8 cellular contexts compared by ENCODE assay signal in genomic region chr12:113221181-113221996, GRCh38. TPM values are rescaled to one million over a fixed set of nuclear protein-coding genes. Genes with fewer than 3 reads are reported as not detected.
DNase-seq lines count a peak whose midpoint lies in the region; ATAC-seq and TF ChIP-seq lines count a peak whose summit lies in the region.

Gene TPCN1 (plus strand): TSS chr12:113221464. CDS start chr12:113226853, 5,389 bp downstream.

- peaks cover 28% of the 10 kb centered on the region for H3F3A ChIP-seq in PC-9 (ENCODE audit: insufficient read depth, low read depth)

- H3K9me3 ChIP-seq in PC-9 (ENCODE audit: insufficient read depth, low read depth) (no peaks in the 10 kb centered on the region), mucosa of stomach (ENCODE audit: control insufficient read depth, low read length) (no peaks in the 10 kb centered on the region)

- peak; percentile 87 for ATAC-seq in GM21619 (IDR thresholded peaks at IDR 0.05; ENCODE audit: unreplicated experiment)

- H3K9ac ChIP-seq in mucosa of stomach (ENCODE audit: low read length): peak within 1 kb of the TSS; percentile 94

- H3K4me1 ChIP-seq in PC-9 (replicated peaks; ENCODE audit: insufficient read depth) (peaks cover 44% of the 10 kb centered on the region), mucosa of stomach (ENCODE audit: control insufficient read depth, insufficient read depth, low read length) (peaks cover 24% of the 10 kb centered on the region)

- TF ChIP-seq CTCF in PC-9 (conservative IDR thresholded peaks at IDR 0.05): no peak

- peak; percentile 99 for DNase-seq in DMS114 treated with DMSO at 0.1 percent for 48 hours (lab: John Stamatoyannopoulos, UW; ENCODE audit: unreplicated experiment)
- DNase-seq in Jurkat, Clone E6-1 (ENCODE audit: low read depth, low spot score): peak; percentile 100
- peak; percentile 99 to 100 for DNase-seq in PC-9
- DNase-seq in activated T-cell treated with anti-CD3 and anti-CD28 coated beads, Interleukin-2, amount 50 U/mL, for 1 hour: peak; percentile 97
- peak; percentile 100 for DNase-seq in erythroblast (lab: John Stamatoyannopoulos, UW)
- DNase-seq in stimulated activated CD8-positive, alpha-beta memory T cell treated with anti-CD3 and anti-CD28 coated beads, Interleukin-7, amount 100 ng/mL, for 1 hour (ENCODE audit: low read depth in 2 of 2): peak; percentile 96

- H4K20me1 ChIP-seq in PC-9 (ENCODE audit: insufficient read depth): no peaks in the 10 kb centered on the region

- H3K27me3 ChIP-seq in PC-9 (ENCODE audit: insufficient read depth, low read depth) (no peaks in the 10 kb centered on the region), mucosa of stomach (ENCODE audit: control insufficient read depth, insufficient read depth, low read length) (no peaks in the 10 kb centered on the region)

- POLR2A ChIA-PET in PC-9 (lab: Charles Lee; ENCODE audit: unreplicated experiment): interaction anchor here (0.6 to 0.8 kb wide), 8 partner anchors 20 to 571 kb away, joined by 3 to 18 read pairs (median 6); partner anchors contain the start of genes PLBD2 and RITA1

- TF ChIP-seq POLR2A in erythroblast (IDR thresholded peaks at IDR 0.05; ENCODE audit: low read length): peak; percentile 92

- H3K9me2 ChIP-seq in PC-9 (ENCODE audit: insufficient read depth): no peaks in the 10 kb centered on the region

- peak within 1 kb of the TSS; percentile 86 for H3K4me3 ChIP-seq in Jurkat, Clone E6-1 (ENCODE audit: low read length)
- H3K4me3 ChIP-seq in PC-9 (peak within 1 kb of the TSS; percentile 74), mucosa of stomach (ENCODE audit: low read length) (peak within 1 kb of the TSS; percentile 86)

- CTCF ChIA-PET in PC-9 (lab: Charles Lee): interaction anchor here (0.6 to 1.0 kb wide), 3 partner anchors 10 to 209 kb away, joined by 3 to 5 read pairs (median 4); no protein-coding TSS in a partner anchor

- peaks cover 19% of the 10 kb centered on the region for H3K79me2 ChIP-seq in PC-9 (ENCODE audit: low read depth)

- H3K27ac ChIP-seq in PC-9: peak within 1 kb of the TSS; percentile 82

- H3K4me2 ChIP-seq in PC-9: peak within 1 kb of the TSS; percentile 91

- intact Hi-C loops in PC-9 (cut with micrococcal nuclease; ENCODE audit: unreplicated experiment): loop anchor here (1.0 to 2.0 kb wide), 3 partner anchors 25 to 78 kb away; no protein-coding TSS in a partner anchor

- no peaks in the 10 kb centered on the region for H3K36me3 ChIP-seq in PC-9 (ENCODE audit: low read depth)
- H3K36me3 ChIP-seq in mucosa of stomach (ENCODE audit: control insufficient read depth, insufficient read depth, low read length): no peaks in the 10 kb centered on the region

- BruUV-seq in PC-9 (replicated peaks; lab: Mats Ljungman, UMichigan): no TSS peak

- H2AFZ ChIP-seq in PC-9: peak within 1 kb of the TSS; percentile 87

RNA-seq across cellular contexts. Expression of gene TPCN1, which starts in this region (rescaled TPM):
- 8.8 TPM for polyA plus RNA-seq in Jurkat, Clone E6-1 (2012; ENCODE audit: insufficient read depth, insufficient read length)
- 34.1 and 42.7 TPM in 2 replicates for total RNA-seq in PC-9 (2021)

Comparison
In these comparisons a context has a peak if more than half of its experiments do, and no peak if none do; other contexts are left out.
1. Peak in every context shown above with its lines: DNase-seq, ATAC-seq, H3K4me3 ChIP-seq and H3K27ac ChIP-seq.